In genomic region chr7:124856299-124856888, GRCh38 we compare ENCODE assay signal across 8 cellular contexts.
A peak's percentile ranks its signal among the peaks of the same experiment; 100 is the strongest.
DNase-seq lines count a peak whose midpoint lies in the region; ATAC-seq, FAIRE-seq and TF ChIP-seq lines count a peak whose summit lies in the region.

No MANE protein-coding gene starts in this region.

- H3K27ac Mint-ChIP-seq in T-helper 2 cell treated with Interferon-gamma antibody and Interleukin-4, amounts not matched to agents 5 μg/mL and 100 μg/mL, for 36 hours: no peak overlapping the region

- peak; percentile 67 for ATAC-seq in HG03565 (IDR thresholded peaks at IDR 0.05; ENCODE audit: unreplicated experiment)

- no peak overlapping the region for H3K4me3 Mint-ChIP-seq in T-helper 2 cell treated with Interferon-gamma antibody and Interleukin-4, amounts not matched to agents 5 μg/mL and 100 μg/mL, for 36 hours

- peak; percentile 65 for FAIRE-seq in GM18507 (lab: Jason Lieb, UNC)

- DNase-seq in BJ (ENCODE audit: low read depth): peak; percentile 8
- no peak for DNase-seq in GM18507 (ENCODE audit: extremely low spot score, insufficient read length, low read depth)
- DNase-seq in RPMI7951 (ENCODE audit: low read depth): peak; percentile 29
- DNase-seq in fibroblast of mammary gland (ENCODE audit: low read depth): peak; percentile 52
- peak; percentile 9 for DNase-seq in skeletal muscle cell (ENCODE audit: low read depth)
- DNase-seq in T-helper 2 cell treated with Interferon-gamma antibody and Interleukin-4, amounts not matched to agents 5 μg/mL and 100 μg/mL, for 36 hours (ENCODE audit: low spot score): no peak
- no peak for DNase-seq in mucosa of gallbladder (ENCODE audit: low spot score)

- no peaks in the 10 kb centered on the region for H3K27me3 Mint-ChIP-seq in T-helper 2 cell treated with Interferon-gamma antibody and Interleukin-4, amounts not matched to agents 5 μg/mL and 100 μg/mL, for 36 hours (ENCODE audit: low read depth)

- peaks cover 6% of the 10 kb centered on the region for H3K36me3 Mint-ChIP-seq in T-helper 2 cell treated with Interferon-gamma antibody and Interleukin-4, amounts not matched to agents 5 μg/mL and 100 μg/mL, for 36 hours (ENCODE audit: low read depth)

- CTCF ChIA-PET in BJ (lab: Yijun Ruan, JAX): interaction anchor here (1.0 to 2.5 kb wide), 5 partner anchors 10 to 702 kb away, joined by 3 to 9 read pairs (median 3); no protein-coding TSS in a partner anchor

- TF ChIP-seq CTCF in BJ (IDR thresholded peaks at IDR 0.05; ENCODE audit: insufficient read depth, low read depth, low read length): peak; percentile 70
- TF ChIP-seq CTCF in fibroblast of mammary gland (conservative IDR thresholded peaks at IDR 0.05; ENCODE audit: control insufficient read depth, insufficient read depth, low read depth, low read length): peak; percentile 60

- POLR2A ChIA-PET in BJ (lab: Charles Lee): no interaction called here

- no peaks in the 10 kb centered on the region for H3K27me3 ChIP-seq in BJ (ENCODE audit: control insufficient read depth, insufficient read depth, low read length)

- H3K9me3 Mint-ChIP-seq in T-helper 2 cell treated with Interferon-gamma antibody and Interleukin-4, amounts not matched to agents 5 μg/mL and 100 μg/mL, for 36 hours: no peaks in the 10 kb centered on the region

- H3K36me3 ChIP-seq in BJ (ENCODE audit: control insufficient read depth, insufficient read depth, low read length): no peaks in the 10 kb centered on the region

- no peaks in the 10 kb centered on the region for H3K4me1 Mint-ChIP-seq in T-helper 2 cell treated with Interferon-gamma antibody and Interleukin-4, amounts not matched to agents 5 μg/mL and 100 μg/mL, for 36 hours (ENCODE audit: low read depth)

- H3K4me3 ChIP-seq in BJ (ENCODE audit: low read depth, low read length) (no peak overlapping the region), fibroblast of mammary gland (ENCODE audit: control insufficient read depth, low read depth, low read length) (no peak overlapping the region), skeletal muscle cell (ENCODE audit: low read depth, low read length) (no peak overlapping the region)

Comparison
In these comparisons a context has a peak if more than half of its experiments do, and no peak if none do; other contexts are left out.
1. DNase-seq: peak in BJ (single experiment), RPMI7951 (single experiment), fibroblast of mammary gland (single experiment) and skeletal muscle cell (single experiment); none in GM18507 (single experiment), T-helper 2 cell treated with Interferon-gamma antibody and Interleukin-4, amounts not matched to agents 5 μg/mL and 100 μg/mL, for 36 hours (single experiment) and mucosa of gallbladder (single experiment).